Comparison of ENCODE assay signal across 5 cellular contexts in the genomic region with DNA sequence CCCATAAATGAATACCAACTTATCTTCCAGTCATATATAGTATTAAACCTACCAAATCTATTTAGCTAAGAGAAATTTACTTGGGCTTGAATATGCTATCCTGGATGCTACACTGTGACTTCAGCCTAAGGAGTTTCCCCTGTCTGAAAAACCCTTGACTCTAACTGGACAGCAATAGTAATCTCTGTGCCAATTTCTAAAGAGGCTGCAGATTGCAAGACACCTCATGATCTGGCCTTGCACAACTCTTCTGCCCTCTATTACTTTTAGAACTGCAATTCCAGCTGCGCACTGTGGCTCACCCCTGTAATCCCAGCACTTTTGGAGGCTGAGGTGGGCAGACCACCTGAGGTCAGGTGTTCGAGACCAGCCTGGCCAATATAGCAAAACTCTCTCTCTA.
"Had no signal": no experiment of that assay in that cellular context is flagged by ENCODE, and none has a peak within 500 bp of the region (broad histone marks: within the 10 kb centered on the region; RNA-seq: fewer than 3 reads in every experiment).

No MANE protein-coding gene starts in this region.

- DNase-seq: H9, HCEC 1CT, IMR-90 had no signal

- H3K27ac Mint-ChIP-seq: GM23338, H9 had no signal

- H3K4me3 ChIP-seq: GM23338, K562 had no signal

- H3K4me3 Mint-ChIP-seq: GM23338, H9 had no signal

- H3K9me3 Mint-ChIP-seq: GM23338, H9 had no signal

- ATAC-seq: GM23338, K562 had no signal
